In genomic region chr12:69476276-69477017, GRCh38 we compare ENCODE assay signal across 11 cellular contexts. TPM values are rescaled to one million over a fixed set of nuclear protein-coding genes. Genes with fewer than 3 reads are reported as not detected.
DNase-seq lines count a peak whose midpoint lies in the region; ATAC-seq, FAIRE-seq and TF ChIP-seq lines count a peak whose summit lies in the region.
"Had no signal": no experiment of that assay in that cellular context is flagged by ENCODE, and none has a peak within 500 bp of the region (broad histone marks: within the 10 kb centered on the region; RNA-seq: fewer than 3 reads in every experiment).

No MANE protein-coding gene starts in this region.

- POLR2A ChIA-PET in A673 (lab: Charles Lee; ENCODE audit: low non-redundant PET) = no interaction called here

- no peaks in the 10 kb centered on the region for H3K9me3 ChIP-seq in A673 (ENCODE audit: low read depth, low read length, poor library complexity, severe bottlenecking)
- no peaks in the 10 kb centered on the region for H3K9me3 ChIP-seq in pancreas

- no peak for FAIRE-seq in pancreas (lab: Jason Lieb, UNC)

- no TSS peak for BruUV-seq in A673 (replicated peaks; lab: Mats Ljungman, UMichigan)

- DNase-seq in A673 (ENCODE audit: low spot score) (peak; percentile 10), NCI-H69 (lab: John Stamatoyannopoulos, UW) (peak; percentile 11), glutamatergic neuron (no peak), pancreas (no peak), kidney tubule cell (ENCODE audit: low spot score) (no peak), COLO829 (ENCODE audit: low spot score) (no peak), activated T-cell treated with anti-CD3 and anti-CD28 coated beads for 4 hours (no peak)
- DNase-seq: activated CD4-positive, alpha-beta memory T cell treated with anti-CD3 and anti-CD28 coated beads, Interleukin-2, amount 10 ng/mL, durations not matched to agents 7 days and 5 days; NCI-H146 had no signal

- H3K9me3 Mint-ChIP-seq in glutamatergic neuron (ENCODE audit: unreplicated experiment) = no peaks in the 10 kb centered on the region
- H3K9me3 Mint-ChIP-seq: activated CD4-positive, alpha-beta memory T cell treated with anti-CD3 and anti-CD28 coated beads, Interleukin-2, amount 10 ng/mL, durations not matched to agents 7 days and 5 days had no signal

- H3K4me1 ChIP-seq in A673 (ENCODE audit: insufficient read depth, low read length, poor library complexity, severe bottlenecking) (peaks cover 34% of the 10 kb centered on the region), pancreas (peaks cover 6 to 40% (median 38%) of the 10 kb centered on the region in 3 donors)

- peak overlapping the region; percentile 19 for H3K27ac Mint-ChIP-seq in glutamatergic neuron (ENCODE audit: unreplicated experiment)
- H3K27ac Mint-ChIP-seq: activated CD4-positive, alpha-beta memory T cell treated with anti-CD3 and anti-CD28 coated beads, Interleukin-2, amount 10 ng/mL, durations not matched to agents 7 days and 5 days had no signal

- H3K36me3 Mint-ChIP-seq in glutamatergic neuron (ENCODE audit: unreplicated experiment) = no peaks in the 10 kb centered on the region

- H3K27me3 ChIP-seq in A673 (replicated peaks; ENCODE audit: insufficient read depth, low read depth, low read length, poor library complexity) (no peaks in the 10 kb centered on the region), pancreas (no peaks in the 10 kb centered on the region)
- H3K27me3 ChIP-seq: BLaER1 had no signal

- CTCF ChIA-PET in A673 (lab: Charles Lee) = no interaction called here

- H3K4me3 ChIP-seq in A673 (ENCODE audit: low read depth, low read length, poor library complexity, severe bottlenecking) (no peak overlapping the region), pancreas (no peak overlapping the region)
- H3K4me3 ChIP-seq: BLaER1 had no signal

- peak overlapping the region; percentile 44 for H3K27ac ChIP-seq in A673 (ENCODE audit: low read depth, low read length, poor library complexity, severe bottlenecking)
- H3K27ac ChIP-seq in pancreas = peak overlapping the region in 1 of 4 donors; percentile 40
- H3K27ac ChIP-seq: BLaER1 had no signal

- TF ChIP-seq CTCF in A673 (conservative IDR thresholded peaks at IDR 0.05; ENCODE audit: low read depth, low read length) (no peak), glutamatergic neuron (IDR thresholded peaks at IDR 0.05; ENCODE audit: partially characterized antibody, unreplicated experiment) (no peak), pancreas (IDR thresholded peaks at IDR 0.05) (no peak)

- H3K27me3 Mint-ChIP-seq in glutamatergic neuron (ENCODE audit: unreplicated experiment) = no peaks in the 10 kb centered on the region
- H3K27me3 Mint-ChIP-seq: activated CD4-positive, alpha-beta memory T cell treated with anti-CD3 and anti-CD28 coated beads, Interleukin-2, amount 10 ng/mL, durations not matched to agents 7 days and 5 days had no signal

- H3K4me3 Mint-ChIP-seq in glutamatergic neuron (ENCODE audit: unreplicated experiment) = peak overlapping the region; percentile 72
- H3K4me3 Mint-ChIP-seq: activated CD4-positive, alpha-beta memory T cell treated with anti-CD3 and anti-CD28 coated beads, Interleukin-2, amount 10 ng/mL, durations not matched to agents 7 days and 5 days had no signal

- intact Hi-C loops in A673 (cut with micrococcal nuclease; ENCODE audit: unreplicated experiment) = no loop called here
- intact Hi-C loops in pancreas (cut with DNase I) = no loop called here

- ATAC-seq in pancreas (peak in 3 of 4 donors; percentile 42 to 56 (median 53)), HG03378 (IDR thresholded peaks at IDR 0.05; ENCODE audit: unreplicated experiment) (no peak)

- peaks cover 35% of the 10 kb centered on the region for H3K4me1 Mint-ChIP-seq in glutamatergic neuron (ENCODE audit: low read depth, unreplicated experiment)

- 52 to 53% methylated on average over 6 of the region's 6 CpGs for WGBS in pancreas, 2 donors

- H3K36me3 ChIP-seq in A673 (ENCODE audit: insufficient read depth, low read length, poor library complexity, severe bottlenecking) = no peaks in the 10 kb centered on the region
- H3K36me3 ChIP-seq in pancreas = no peaks in the 10 kb centered on the region

RNA-seq across cellular contexts. Expression of gene FRS2, which starts 6.3 kb away (rescaled TPM):
- 34.2 and 34.5 TPM in 2 replicates for total RNA-seq in A673 (2021)
- 26.7 TPM for total RNA-seq in glutamatergic neuron (ENCODE audit: unreplicated experiment)
- total RNA-seq in pancreas = 10 to 100 TPM in 5 of 6 donors, 1 to 10 TPM in 1; 7.9 to 23.2 (median 13.1) TPM
- polyA plus RNA-seq in pancreas = 1 to 10 TPM; 2.5 to 5.3 TPM

Comparison
In these comparisons a context has a peak if more than half of its experiments do, and no peak if none do; other contexts are left out.
1. DNase-seq: peak in A673 (single experiment) and NCI-H69 (single experiment); none in glutamatergic neuron (single experiment), pancreas (0 of 6), kidney tubule cell (single experiment), COLO829 (single experiment) and activated T-cell treated with anti-CD3 and anti-CD28 coated beads for 4 hours (single experiment).